1 cellular context compared by ENCODE assay signal in the genomic region with DNA sequence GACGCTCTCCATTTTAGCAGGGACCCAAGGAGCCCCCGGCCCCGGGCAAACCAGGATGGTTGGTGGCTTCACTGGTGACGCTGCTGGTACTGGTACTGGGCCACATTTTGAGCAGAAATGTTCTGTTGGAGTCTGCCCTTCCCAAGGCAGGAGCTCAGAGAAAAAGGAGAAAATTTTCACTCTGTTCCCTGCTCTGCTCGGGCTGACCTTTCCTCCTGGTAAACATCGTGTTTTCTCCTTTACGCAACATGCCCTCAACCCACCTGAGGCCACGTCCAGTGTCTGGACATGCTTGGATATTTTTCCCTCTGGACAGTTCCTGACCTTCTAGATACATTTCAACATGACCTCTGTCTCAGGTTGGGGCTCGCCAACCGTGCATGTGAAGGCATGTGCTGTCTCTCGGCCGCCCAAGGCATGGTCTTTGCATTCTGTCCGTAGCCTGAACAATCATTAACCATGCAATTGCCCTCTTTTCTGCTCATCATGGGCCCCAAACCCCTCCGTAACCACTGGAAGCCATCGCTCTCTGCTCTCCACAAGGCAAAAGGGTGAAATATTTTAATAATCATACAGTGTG.
TF ChIP-seq lines count a peak whose summit lies in the region.

No MANE protein-coding gene starts in this region.

TF ChIP-seq in HepG2, 621 proteins besides CTCF, POLR2A, EP300 and RAD21 (continued from another document and continues in another):
- TF ChIP-seq SOX6 (IDR thresholded peaks at IDR 0.05) (no peak), SOX6 (CRISPR knock-in tag; IDR thresholded peaks at IDR 0.05) (peak; percentile 96), CEBPB (IDR thresholded peaks at IDR 0.05; ENCODE audit: borderline replicate concordance, low read depth, low read length) (peak; percentile 95), ZXDC (CRISPR knock-in tag; IDR thresholded peaks at IDR 0.05) (peak; percentile 97), ZNF292 (CRISPR knock-in tag; IDR thresholded peaks at IDR 0.05; ENCODE audit: borderline replicate concordance, low read depth) (peak; percentile 87; the same call in 1 of the 2 replicates), ZNF468 (CRISPR knock-in tag; IDR thresholded peaks at IDR 0.05) (no peak), NFKB2 (CRISPR knock-in tag; IDR thresholded peaks at IDR 0.05; ENCODE audit: borderline replicate concordance) (peak; percentile 87), SAP130 (CRISPR knock-in tag; IDR thresholded peaks at IDR 0.05; ENCODE audit: low read depth) (peak; percentile 90), ZNF432 (CRISPR knock-in tag; IDR thresholded peaks at IDR 0.05; ENCODE audit: borderline replicate concordance) (no peak), ZEB1 (IDR thresholded peaks at IDR 0.05; ENCODE audit: insufficient replicate concordance, low read depth) (peak; percentile 85), NCOA1 (CRISPR knock-in tag; IDR thresholded peaks at IDR 0.05) (peak; percentile 99), MTF1 (CRISPR knock-in tag; IDR thresholded peaks at IDR 0.05) (no peak), BCL6 (CRISPR knock-in tag; IDR thresholded peaks at IDR 0.05) (peak; percentile 99), ZC3H13 (CRISPR knock-in tag; IDR thresholded peaks at IDR 0.05) (peak; percentile 85), ZNF790 (CRISPR knock-in tag; IDR thresholded peaks at IDR 0.05; ENCODE audit: borderline replicate concordance) (peak; percentile 24; the same call in 1 of the 2 replicates), PRMT3 (CRISPR knock-in tag; IDR thresholded peaks at IDR 0.05; ENCODE audit: borderline replicate concordance, low read depth) (peak; percentile 59; the same call in 1 of the 2 replicates), SP140L (CRISPR knock-in tag; IDR thresholded peaks at IDR 0.05; ENCODE audit: borderline replicate concordance) (peak; percentile 80; the same call in 1 of the 2 replicates), ZNF652 (CRISPR knock-in tag; IDR thresholded peaks at IDR 0.05; ENCODE audit: borderline replicate concordance, low read depth) (peak; percentile 83), HMG20A (CRISPR knock-in tag; IDR thresholded peaks at IDR 0.05; ENCODE audit: borderline replicate concordance) (peak; percentile 97), SNAPC2 (CRISPR knock-in tag; IDR thresholded peaks at IDR 0.05) (0 out of 2 replicates have a peak, but pooled peaks have one; percentile 80), MEIS2 (CRISPR knock-in tag; IDR thresholded peaks at IDR 0.05) (peak; percentile 98), PCBP2 (optimal IDR thresholded peaks at IDR 0.05; ENCODE audit: low read depth, low read length, poor library complexity, severe bottlenecking) (no peak), ZNF577 (CRISPR knock-in tag; IDR thresholded peaks at IDR 0.05; ENCODE audit: borderline replicate concordance, low read depth) (no peak; the same call in 1 of the 2 replicates), ZNF17 (CRISPR knock-in tag; IDR thresholded peaks at IDR 0.05) (0 out of 2 replicates have a peak, but pooled peaks have one; percentile 76), MTA3 (CRISPR knock-in tag; IDR thresholded peaks at IDR 0.05) (no peak), REST (IDR thresholded peaks at IDR 0.05; ENCODE audit: borderline replicate concordance in 1 of 2, low read depth in 1 of 2, low read length in 2 of 2) (peak in 1 of 2 experiments; percentile 82; a peak in 2 of 4 replicates), FOXA3 (CRISPR knock-in tag; IDR thresholded peaks at IDR 0.05) (peak; percentile 99), CSRNP1 (CRISPR knock-in tag; IDR thresholded peaks at IDR 0.05) (peak; percentile 75; the same call in 1 of the 2 replicates), MED13 (CRISPR knock-in tag; IDR thresholded peaks at IDR 0.05) (peak; percentile 99), ETV5 (CRISPR knock-in tag; IDR thresholded peaks at IDR 0.05; ENCODE audit: borderline replicate concordance) (peak; percentile 90), SIX4 (CRISPR knock-in tag; IDR thresholded peaks at IDR 0.05) (peak; percentile 89), MLX (CRISPR knock-in tag; IDR thresholded peaks at IDR 0.05) (peak; percentile 98)
- TF ChIP-seq, protein P1, sequence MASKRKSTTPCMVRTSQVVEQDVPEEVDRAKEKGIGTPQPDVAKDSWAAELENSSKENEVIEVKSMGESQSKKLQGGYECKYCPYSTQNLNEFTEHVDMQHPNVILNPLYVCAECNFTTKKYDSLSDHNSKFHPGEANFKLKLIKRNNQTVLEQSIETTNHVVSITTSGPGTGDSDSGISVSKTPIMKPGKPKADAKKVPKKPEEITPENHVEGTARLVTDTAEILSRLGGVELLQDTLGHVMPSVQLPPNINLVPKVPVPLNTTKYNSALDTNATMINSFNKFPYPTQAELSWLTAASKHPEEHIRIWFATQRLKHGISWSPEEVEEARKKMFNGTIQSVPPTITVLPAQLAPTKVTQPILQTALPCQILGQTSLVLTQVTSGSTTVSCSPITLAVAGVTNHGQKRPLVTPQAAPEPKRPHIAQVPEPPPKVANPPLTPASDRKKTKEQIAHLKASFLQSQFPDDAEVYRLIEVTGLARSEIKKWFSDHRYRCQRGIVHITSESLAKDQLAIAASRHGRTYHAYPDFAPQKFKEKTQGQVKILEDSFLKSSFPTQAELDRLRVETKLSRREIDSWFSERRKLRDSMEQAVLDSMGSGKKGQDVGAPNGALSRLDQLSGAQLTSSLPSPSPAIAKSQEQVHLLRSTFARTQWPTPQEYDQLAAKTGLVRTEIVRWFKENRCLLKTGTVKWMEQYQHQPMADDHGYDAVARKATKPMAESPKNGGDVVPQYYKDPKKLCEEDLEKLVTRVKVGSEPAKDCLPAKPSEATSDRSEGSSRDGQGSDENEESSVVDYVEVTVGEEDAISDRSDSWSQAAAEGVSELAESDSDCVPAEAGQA (IDR thresholded peaks at IDR 0.05; ENCODE audit: low read depth) = peak; percentile 82; the same call in 1 of the 2 replicates
- TF ChIP-seq, protein P1 (CRISPR knock-in tag; IDR thresholded peaks at IDR 0.05; ENCODE audit: borderline replicate concordance) = peak; percentile 71; the same call in 1 of the 2 replicates
- TF ChIP-seq, protein P2, sequence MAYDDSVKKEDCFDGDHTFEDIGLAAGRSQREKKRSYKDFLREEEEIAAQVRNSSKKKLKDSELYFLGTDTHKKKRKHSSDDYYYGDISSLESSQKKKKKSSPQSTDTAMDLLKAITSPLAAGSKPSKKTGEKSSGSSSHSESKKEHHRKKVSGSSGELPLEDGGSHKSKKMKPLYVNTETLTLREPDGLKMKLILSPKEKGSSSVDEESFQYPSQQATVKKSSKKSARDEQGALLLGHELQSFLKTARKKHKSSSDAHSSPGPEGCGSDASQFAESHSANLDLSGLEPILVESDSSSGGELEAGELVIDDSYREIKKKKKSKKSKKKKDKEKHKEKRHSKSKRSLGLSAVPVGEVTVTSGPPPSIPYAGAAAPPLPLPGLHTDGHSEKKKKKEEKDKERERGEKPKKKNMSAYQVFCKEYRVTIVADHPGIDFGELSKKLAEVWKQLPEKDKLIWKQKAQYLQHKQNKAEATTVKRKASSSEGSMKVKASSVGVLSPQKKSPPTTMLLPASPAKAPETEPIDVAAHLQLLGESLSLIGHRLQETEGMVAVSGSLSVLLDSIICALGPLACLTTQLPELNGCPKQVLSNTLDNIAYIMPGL (CRISPR knock-in tag; IDR thresholded peaks at IDR 0.05; ENCODE audit: borderline replicate concordance in 1 of 2, low read depth in 1 of 2) = peak; percentile 76 to 82
- TF ChIP-seq, protein P3, sequence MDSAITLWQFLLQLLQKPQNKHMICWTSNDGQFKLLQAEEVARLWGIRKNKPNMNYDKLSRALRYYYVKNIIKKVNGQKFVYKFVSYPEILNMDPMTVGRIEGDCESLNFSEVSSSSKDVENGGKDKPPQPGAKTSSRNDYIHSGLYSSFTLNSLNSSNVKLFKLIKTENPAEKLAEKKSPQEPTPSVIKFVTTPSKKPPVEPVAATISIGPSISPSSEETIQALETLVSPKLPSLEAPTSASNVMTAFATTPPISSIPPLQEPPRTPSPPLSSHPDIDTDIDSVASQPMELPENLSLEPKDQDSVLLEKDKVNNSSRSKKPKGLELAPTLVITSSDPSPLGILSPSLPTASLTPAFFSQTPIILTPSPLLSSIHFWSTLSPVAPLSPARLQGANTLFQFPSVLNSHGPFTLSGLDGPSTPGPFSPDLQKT (CRISPR knock-in tag; IDR thresholded peaks at IDR 0.05; ENCODE audit: borderline replicate concordance) = no peak
- TF ChIP-seq, protein P4, sequence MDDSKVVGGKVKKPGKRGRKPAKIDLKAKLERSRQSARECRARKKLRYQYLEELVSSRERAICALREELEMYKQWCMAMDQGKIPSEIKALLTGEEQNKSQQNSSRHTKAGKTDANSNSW (CRISPR knock-in tag; IDR thresholded peaks at IDR 0.05; ENCODE audit: borderline replicate concordance) = no peak
- TF ChIP-seq, protein P5, sequence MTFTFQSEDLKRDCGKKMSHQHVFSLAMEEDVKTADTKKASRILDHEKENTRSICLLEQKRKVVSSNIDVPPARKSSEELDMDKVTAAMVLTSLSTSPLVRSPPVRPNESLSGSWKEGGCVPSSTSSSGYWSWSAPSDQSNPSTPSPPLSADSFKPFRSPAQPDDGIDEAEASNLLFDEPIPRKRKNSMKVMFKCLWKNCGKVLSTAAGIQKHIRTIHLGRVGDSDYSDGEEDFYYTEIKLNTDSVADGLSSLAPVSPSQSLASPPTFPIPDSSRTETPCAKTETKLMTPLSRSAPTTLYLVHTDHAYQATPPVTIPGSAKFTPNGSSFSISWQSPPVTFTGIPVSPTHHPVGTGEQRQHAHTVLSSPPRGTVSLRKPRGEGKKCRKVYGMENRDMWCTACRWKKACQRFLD (CRISPR knock-in tag; IDR thresholded peaks at IDR 0.05; ENCODE audit: borderline replicate concordance) = peak; percentile 61; the same call in 1 of the 2 replicates
